Comparison of ENCODE assay signal across 1 cellular context in the genomic region with DNA sequence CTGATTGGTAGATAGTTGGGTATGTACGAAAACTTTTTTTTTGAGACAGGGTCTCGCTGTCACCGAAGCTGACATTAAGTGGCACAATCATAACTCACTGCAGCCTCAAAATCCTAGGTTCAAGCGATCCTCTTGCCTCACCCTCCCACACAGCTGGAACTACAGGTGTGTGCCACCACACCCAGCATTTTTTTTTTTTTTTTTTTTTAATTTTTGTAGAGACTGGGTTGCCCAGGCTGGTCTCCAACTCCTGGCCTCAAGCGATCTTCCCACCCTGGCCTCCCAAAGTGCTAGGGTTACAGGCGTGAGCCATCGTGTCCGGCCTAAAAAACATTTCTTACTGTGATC.
TF ChIP-seq lines count a peak whose summit lies in the region.

No MANE protein-coding gene starts in this region.

TF ChIP-seq in GM23338, 12 proteins besides CTCF, POLR2A, EP300 and RAD21 (continued from another document):
- TF ChIP-seq POLR2AphosphoS5 (IDR thresholded peaks at IDR 0.05; ENCODE audit: low read depth) = no peak
- no peak for TF ChIP-seq ZNF462 (CRISPR knock-in tag; IDR thresholded peaks at IDR 0.05)
